In genomic region chr6:13285705-13286104, GRCh38 we compare ENCODE assay signal across 26 cellular contexts. TPM values are rescaled to one million over a fixed set of nuclear protein-coding genes. Genes with fewer than 3 reads are reported as not detected.
DNase-seq lines count a peak whose midpoint lies in the region; TF ChIP-seq lines count a peak whose summit lies in the region.
"Had no signal": no experiment of that assay in that cellular context is flagged by ENCODE, and none has a peak within 500 bp of the region (broad histone marks: within the 10 kb centered on the region; RNA-seq: fewer than 3 reads in every experiment).

No MANE protein-coding gene starts in this region.

- 63 to 87% (median 85%) methylated on average over 2 of the region's 2 CpGs for WGBS in spleen, 5 donors

- H3K9me3 ChIP-seq in Caco-2 (peaks cover 21% of the 10 kb centered on the region), spleen (peaks cover 0 to 21% (median 17%) of the 10 kb centered on the region in 8 donors), WERI-Rb-1 (ENCODE audit: severe bottlenecking) (no peaks in the 10 kb centered on the region)

- H3K36me3 ChIP-seq in Caco-2 (ENCODE audit: control insufficient read depth, insufficient read depth, low read length) (no peaks in the 10 kb centered on the region), spleen (peaks cover 0 to 99% (median 42%) of the 10 kb centered on the region in 6 donors), WERI-Rb-1 (peaks cover 10% of the 10 kb centered on the region)
- H3K36me3 ChIP-seq: breast epithelium had no signal

- H3K4me3 ChIP-seq in Caco-2 (ENCODE audit: low read depth, low read length) (no peak overlapping the region), spleen (peak overlapping the region in 1 of 8 donors; percentile 35), WERI-Rb-1 (ENCODE audit: low read depth, low read length) (no peak overlapping the region)
- H3K4me3 ChIP-seq: breast epithelium, GM23338, left lung, skin epidermis, stomach, tibial artery had no signal

- no peaks in the 10 kb centered on the region for H3K27me3 Mint-ChIP-seq in Caco-2 (ENCODE audit: insufficient read depth, unreplicated experiment)
- peaks cover 16% of the 10 kb centered on the region for H3K27me3 Mint-ChIP-seq in nephron progenitor cell (ENCODE audit: low read depth, poor library complexity)
- H3K27me3 Mint-ChIP-seq: activated naive CD4-positive, alpha-beta T cell treated with anti-CD3 and anti-CD28 coated beads, Interleukin-2, amount 10 ng/mL, durations not matched to agents 7 days and 5 days; naive thymus-derived CD8-positive, alpha-beta T cell had no signal

- H3K4me3 Mint-ChIP-seq in Caco-2 (ENCODE audit: unreplicated experiment) (peak overlapping the region; percentile 3), nephron progenitor cell (no peak overlapping the region)
- H3K4me3 Mint-ChIP-seq: activated naive CD4-positive, alpha-beta T cell treated with anti-CD3 and anti-CD28 coated beads, Interleukin-2, amount 10 ng/mL, durations not matched to agents 7 days and 5 days; GM23338; mesothelial cell of epicardium; naive thymus-derived CD8-positive, alpha-beta T cell; T-helper 2 cell treated with Interferon-gamma antibody and Interleukin-4, amounts not matched to agents 5 μg/mL and 100 μg/mL, for 36 hours had no signal

- H3K4me1 Mint-ChIP-seq in Caco-2 (ENCODE audit: low read depth, unreplicated experiment), result peaks cover 21% of the 10 kb centered on the region
- peaks cover 27% of the 10 kb centered on the region for H3K4me1 Mint-ChIP-seq in nephron progenitor cell

- H3K27ac Mint-ChIP-seq in Caco-2 (ENCODE audit: unreplicated experiment) (peak overlapping the region; percentile 4), nephron progenitor cell (no peak overlapping the region)
- H3K27ac Mint-ChIP-seq: activated naive CD4-positive, alpha-beta T cell treated with anti-CD3 and anti-CD28 coated beads, Interleukin-2, amount 10 ng/mL, durations not matched to agents 7 days and 5 days; GM23338; mesothelial cell of epicardium; T-helper 2 cell treated with Interferon-gamma antibody and Interleukin-4, amounts not matched to agents 5 μg/mL and 100 μg/mL, for 36 hours had no signal

- H3K9me3 Mint-ChIP-seq in Caco-2 (ENCODE audit: unreplicated experiment) (no peaks in the 10 kb centered on the region), nephron progenitor cell (peaks cover 50% of the 10 kb centered on the region)

- intact Hi-C loops in Caco-2 (cut with micrococcal nuclease; ENCODE audit: unreplicated experiment), result no loop called here
- intact Hi-C loops in spleen (cut with DNase I; ENCODE audit: low total_unique reads), result no loop called here

- in situ Hi-C loops in KBM-7 (cut with MboI; ENCODE audit: low pct_unique_long_range_greater_than_20kb, low sequenced_read_pairs), result no loop called here

- no peaks in the 10 kb centered on the region for H3K27me3 ChIP-seq in Caco-2 (replicated peaks; ENCODE audit: control insufficient read depth, insufficient read depth, low read length)
- H3K27me3 ChIP-seq in spleen (replicated peaks in 1 of 7), result no peaks in the 10 kb centered on the region
- H3K27me3 ChIP-seq in WERI-Rb-1 (ENCODE audit: insufficient read depth, low read depth, severe bottlenecking), result no peaks in the 10 kb centered on the region
- H3K27me3 ChIP-seq: breast epithelium, left lung, stomach, tibial artery had no signal

- H3K36me3 Mint-ChIP-seq in Caco-2 (ENCODE audit: insufficient read depth, unreplicated experiment) (peaks cover 78% of the 10 kb centered on the region), nephron progenitor cell (ENCODE audit: low read depth) (peaks cover 76% of the 10 kb centered on the region)

- POLR2A ChIA-PET in Caco-2 (lab: Charles Lee), result no interaction called here

- H3K27ac ChIP-seq in spleen (peak overlapping the region in 7 of 8 donors; percentile 27 to 52 (median 44)), WERI-Rb-1 (no peak overlapping the region)
- H3K27ac ChIP-seq: breast epithelium, epithelial cell of prostate, stomach, tibial artery had no signal

- CTCF ChIA-PET in Caco-2 (lab: Charles Lee), result no interaction called here

- no TSS peak for BruUV-seq in Caco-2 (replicated peaks; lab: Mats Ljungman, UMichigan)

- DNase-seq in Caco-2 (no peak), KBM-7 (peak; percentile 37), SKM-1 treated with dmso at 0.1 percent for 144 hours (lab: John Stamatoyannopoulos, UW; ENCODE audit: unreplicated experiment) (peak; percentile 41), spleen (no peak), WERI-Rb-1 (no peak), erythroblast (lab: John Stamatoyannopoulos, UW) (no peak), nephron progenitor cell (no peak)
- DNase-seq: ACHN; activated CD4-positive, alpha-beta T cell treated with anti-CD3 and anti-CD28 coated beads, Interleukin-2, amount 50 U/mL, for 4 hours; activated naive CD4-positive, alpha-beta T cell treated with anti-CD3 and anti-CD28 coated beads, Interleukin-2, amount 10 ng/mL, durations not matched to agents 7 days and 5 days; effector CD8-positive, alpha-beta T cell; glutamatergic neuron; left lung; naive thymus-derived CD8-positive, alpha-beta T cell; NCI-H1092 treated with DMSO at 0.1 percent for 48 hours; NCI-H1930; NCI-H226; NCI-H69; stomach; tibial artery had no signal

- no peak for TF ChIP-seq POLR2A in spleen (IDR thresholded peaks at IDR 0.05)
- no peak for TF ChIP-seq POLR2A in erythroblast (IDR thresholded peaks at IDR 0.05; ENCODE audit: low read length)

- TF ChIP-seq CTCF in Caco-2 (IDR thresholded peaks at IDR 0.05; ENCODE audit: insufficient read depth in 1 of 2, low read depth in 1 of 2, low read length in 1 of 2, severe bottlenecking in 1 of 2, unreplicated experiment in 1 of 2) (no peak), spleen (IDR thresholded peaks at IDR 0.05 in 8 of 11, conservative IDR thresholded peaks at IDR 0.05 in 3 of 11) (no peak), WERI-Rb-1 (IDR thresholded peaks at IDR 0.05; ENCODE audit: low read depth, low read length) (no peak), nephron progenitor cell (IDR thresholded peaks at IDR 0.05) (no peak)

- H3K4me1 ChIP-seq in Caco-2, result peaks cover 16% of the 10 kb centered on the region
- peaks cover 0 to 43% (median 16%) of the 10 kb centered on the region in 6 donors for H3K4me1 ChIP-seq in spleen
- H3K4me1 ChIP-seq: breast epithelium, stomach had no signal

RNA-seq across cellular contexts. Expression of gene TBC1D7, which starts 42.6 kb away (rescaled TPM):
- total RNA-seq in Caco-2 (2022) (132 and 152 TPM in 2 replicates), spleen (10 to 100 TPM; 10.9 to 20.9 (median 17.5) TPM)
- 10 to 100 TPM; 12.2 to 15.0 (median 13.3) TPM for polyA plus RNA-seq in spleen

Comparison
In these comparisons a context has a peak if more than half of its experiments do, and no peak if none do; other contexts are left out.
1. DNase-seq: peak in KBM-7 (single experiment) and SKM-1 treated with dmso at 0.1 percent for 144 hours (single experiment); none in Caco-2 (0 of 2), spleen (single experiment), WERI-Rb-1 (single experiment), erythroblast (0 of 2) and nephron progenitor cell (single experiment).